11 cellular contexts compared by ENCODE assay signal in genomic region chr18:41974661-41975286, GRCh38. TPM values are rescaled to one million over a fixed set of nuclear protein-coding genes. Genes with fewer than 3 reads are reported as not detected.
A peak's percentile ranks its signal among the peaks of the same experiment; 100 is the strongest.
DNase-seq lines count a peak whose midpoint lies in the region; ATAC-seq and TF ChIP-seq lines count a peak whose summit lies in the region.
"Had no signal": no experiment of that assay in that cellular context is flagged by ENCODE, and none has a peak within 500 bp of the region (broad histone marks: within the 10 kb centered on the region; RNA-seq: fewer than 3 reads in every experiment).

No MANE protein-coding gene starts in this region.

- ATAC-seq in GM19397 (IDR thresholded peaks at IDR 0.05; ENCODE audit: unreplicated experiment) (peak; percentile 34), HG02759 (IDR thresholded peaks at IDR 0.05; ENCODE audit: unreplicated experiment) (no peak)
- peak; percentile 86 to 94 for ATAC-seq in activated naive CD4-positive, alpha-beta T cell treated with anti-CD3 and anti-CD28 coated beads, Interleukin-2, amount 50 U/mL, for 72 hours
- ATAC-seq: GM23338 had no signal

- no peak overlapping the region for H3K4me3 Mint-ChIP-seq in activated CD4-positive, alpha-beta T cell treated with anti-CD3 and anti-CD28 coated beads, Interleukin-2, amount 10 ng/mL, durations not matched to agents 24 days and 14 days
- H3K4me3 Mint-ChIP-seq in nephron: no peak overlapping the region
- H3K4me3 Mint-ChIP-seq: GM23338 had no signal

- peak overlapping the region; percentile 64 for H3K27ac Mint-ChIP-seq in activated CD4-positive, alpha-beta T cell treated with anti-CD3 and anti-CD28 coated beads, Interleukin-2, amount 10 ng/mL, durations not matched to agents 24 days and 14 days
- no peak overlapping the region for H3K27ac Mint-ChIP-seq in activated naive CD4-positive, alpha-beta T cell treated with anti-CD3 and anti-CD28 coated beads, Interleukin-2, amount 50 U/mL, for 72 hours
- peak overlapping the region; percentile 54 to 89 (median 82) for H3K27ac Mint-ChIP-seq in nephron
- H3K27ac Mint-ChIP-seq: GM23338 had no signal

- H3K9me3 Mint-ChIP-seq in activated CD4-positive, alpha-beta T cell treated with anti-CD3 and anti-CD28 coated beads, Interleukin-2, amount 10 ng/mL, durations not matched to agents 24 days and 14 days: no peaks in the 10 kb centered on the region
- no peaks in the 10 kb centered on the region for H3K9me3 Mint-ChIP-seq in activated naive CD4-positive, alpha-beta T cell treated with anti-CD3 and anti-CD28 coated beads, Interleukin-2, amount 50 U/mL, for 72 hours
- H3K9me3 Mint-ChIP-seq in nephron: no peaks in the 10 kb centered on the region
- H3K9me3 Mint-ChIP-seq: CD4-positive, alpha-beta memory T cell; GM23338 had no signal

- H3K36me3 Mint-ChIP-seq in activated CD4-positive, alpha-beta T cell treated with anti-CD3 and anti-CD28 coated beads, Interleukin-2, amount 10 ng/mL, durations not matched to agents 24 days and 14 days (ENCODE audit: low read depth): peaks cover 34% of the 10 kb centered on the region
- peaks cover 0 to 8% of the 10 kb centered on the region in 2 donors for H3K36me3 Mint-ChIP-seq in activated naive CD4-positive, alpha-beta T cell treated with anti-CD3 and anti-CD28 coated beads, Interleukin-2, amount 50 U/mL, for 72 hours
- peaks cover 32% of the 10 kb centered on the region for H3K36me3 Mint-ChIP-seq in nephron (ENCODE audit: low read depth)

- intact Hi-C loops in activated CD4-positive, alpha-beta T cell treated with anti-CD3 and anti-CD28 coated beads, Interleukin-2, amount 10 ng/mL, durations not matched to agents 24 days and 14 days (cut with micrococcal nuclease): no loop called here

- H3K27me3 Mint-ChIP-seq in activated CD4-positive, alpha-beta T cell treated with anti-CD3 and anti-CD28 coated beads, Interleukin-2, amount 10 ng/mL, durations not matched to agents 24 days and 14 days: no peaks in the 10 kb centered on the region
- no peaks in the 10 kb centered on the region for H3K27me3 Mint-ChIP-seq in nephron (ENCODE audit: low read depth)
- H3K27me3 Mint-ChIP-seq: CD4-positive, alpha-beta memory T cell had no signal

- DNase-seq in activated CD4-positive, alpha-beta T cell treated with anti-CD3 and anti-CD28 coated beads, Interleukin-2, amount 10 ng/mL, durations not matched to agents 24 days and 14 days: no peak
- no peak for DNase-seq in activated CD4-positive, alpha-beta T cell treated with anti-CD3 and anti-CD28 coated beads for 1 hour
- no peak for DNase-seq in activated naive CD4-positive, alpha-beta T cell treated with anti-CD3 and anti-CD28 coated beads, Interleukin-2, amount 50 U/mL, for 72 hours (ENCODE audit: low spot score in 2 of 2)
- DNase-seq in middle frontal gyrus (ENCODE audit: extremely low spot score, low spot score): no peak
- no peak for DNase-seq in NCI-H345 treated with DMSO at 0.1 percent for 48 hours (lab: John Stamatoyannopoulos, UW; ENCODE audit: unreplicated experiment)
- DNase-seq: NCI-H510A treated with DMSO at 0.1 percent for 48 hours had no signal

- TF ChIP-seq CTCF in nephron (IDR thresholded peaks at IDR 0.05; ENCODE audit: unreplicated experiment in 3 of 3): no peak

- peaks cover 19% of the 10 kb centered on the region for H3K4me1 Mint-ChIP-seq in activated CD4-positive, alpha-beta T cell treated with anti-CD3 and anti-CD28 coated beads, Interleukin-2, amount 10 ng/mL, durations not matched to agents 24 days and 14 days
- peaks cover 58% of the 10 kb centered on the region for H3K4me1 Mint-ChIP-seq in nephron
- H3K4me1 Mint-ChIP-seq: GM23338 had no signal

RNA-seq across cellular contexts. Expression of gene PIK3C3, which starts 19.7 kb away (rescaled TPM):
- total RNA-seq in activated CD4-positive, alpha-beta T cell treated with anti-CD3 and anti-CD28 coated beads, Interleukin-2, amount 10 ng/mL, durations not matched to agents 24 days and 14 days: 57.1 and 57.7 TPM in 2 replicates
- total RNA-seq in activated naive CD4-positive, alpha-beta T cell treated with anti-CD3 and anti-CD28 coated beads, Interleukin-2, amount 50 U/mL, for 72 hours: 10 to 100 TPM; 56.4 to 72.9 TPM

Comparison
In these comparisons a context has a peak if more than half of its experiments do, and no peak if none do; other contexts are left out.
1. H3K27ac Mint-ChIP-seq: peak in activated CD4-positive, alpha-beta T cell treated with anti-CD3 and anti-CD28 coated beads, Interleukin-2, amount 10 ng/mL, durations not matched to agents 24 days and 14 days (single experiment) and nephron (3 of 3); none in activated naive CD4-positive, alpha-beta T cell treated with anti-CD3 and anti-CD28 coated beads, Interleukin-2, amount 50 U/mL, for 72 hours (0 of 2).